Comparison of ENCODE assay signal across 28 cellular contexts in genomic region chr22:21069375-21069774, GRCh38. TPM values are rescaled to one million over a fixed set of nuclear protein-coding genes. Genes with fewer than 3 reads are reported as not detected.
"Had no signal": no experiment of that assay in that cellular context is flagged by ENCODE, and none has a peak within 500 bp of the region (broad histone marks: within the 10 kb centered on the region; RNA-seq: fewer than 3 reads in every experiment).

No MANE protein-coding gene starts in this region.

- H3K4me3 ChIP-seq: hepatocyte, left ventricle myocardium inferior, lung, ovary, right atrium auricular region, right lobe of liver, skin epidermis, spleen, tibial nerve, vagina had no signal

- H3K9me3 ChIP-seq: left ventricle myocardium inferior, ovary, right atrium auricular region, right lobe of liver, spleen, tibial nerve, vagina had no signal

- H3K4me3 Mint-ChIP-seq: mesothelial cell of epicardium; naive thymus-derived CD4-positive, alpha-beta T cell; natural killer cell treated with Interleukin-12 subunit alpha and Interleukin-12 subunit beta and Interleukin-15 and Interleukin-18, amount 100 ng/mL, for 72 hours; stimulated activated memory B cell treated with anti-CD40 and anti-IgM and Interleukin-4, amounts not matched to agents 10 μg/mL and 1 μg/mL and 100 μg/mL, for 72 hours; stimulated activated naive CD8-positive, alpha-beta T cell treated with anti-CD3 and anti-CD28 coated beads, Interleukin-15, amount 100 ng/mL, for 72 hours; type B pancreatic cell had no signal

- H3K9me3 Mint-ChIP-seq: naive thymus-derived CD4-positive, alpha-beta T cell; natural killer cell treated with Interleukin-12 subunit alpha and Interleukin-12 subunit beta and Interleukin-15 and Interleukin-18, amount 100 ng/mL, for 72 hours; stimulated activated memory B cell treated with anti-CD40 and anti-IgM and Interleukin-4, amounts not matched to agents 10 μg/mL and 1 μg/mL and 100 μg/mL, for 72 hours; stimulated activated naive CD8-positive, alpha-beta T cell treated with anti-CD3 and anti-CD28 coated beads, Interleukin-15, amount 100 ng/mL, for 72 hours; type B pancreatic cell had no signal

- H3K36me3 Mint-ChIP-seq: mesothelial cell of epicardium; naive thymus-derived CD4-positive, alpha-beta T cell; natural killer cell treated with Interleukin-12 subunit alpha and Interleukin-12 subunit beta and Interleukin-15 and Interleukin-18, amount 100 ng/mL, for 72 hours; stimulated activated memory B cell treated with anti-CD40 and anti-IgM and Interleukin-4, amounts not matched to agents 10 μg/mL and 1 μg/mL and 100 μg/mL, for 72 hours; type B pancreatic cell had no signal

- H3K27ac Mint-ChIP-seq: mesothelial cell of epicardium; naive thymus-derived CD4-positive, alpha-beta T cell; natural killer cell treated with Interleukin-12 subunit alpha and Interleukin-12 subunit beta and Interleukin-15 and Interleukin-18, amount 100 ng/mL, for 72 hours; stimulated activated memory B cell treated with anti-CD40 and anti-IgM and Interleukin-4, amounts not matched to agents 10 μg/mL and 1 μg/mL and 100 μg/mL, for 72 hours; type B pancreatic cell had no signal

- H3K27me3 Mint-ChIP-seq: stimulated activated memory B cell treated with anti-CD40 and anti-IgM and Interleukin-4, amounts not matched to agents 10 μg/mL and 1 μg/mL and 100 μg/mL, for 72 hours; stimulated activated naive CD8-positive, alpha-beta T cell treated with anti-CD3 and anti-CD28 coated beads, Interleukin-15, amount 100 ng/mL, for 72 hours had no signal

- H3K36me3 ChIP-seq: left ventricle myocardium inferior, ovary, right atrium auricular region, right lobe of liver, spleen, tibial nerve, vagina had no signal

- DNase-seq: left ventricle myocardium inferior; naive thymus-derived CD4-positive, alpha-beta T cell; ovary; posterior cingulate gyrus; right lobe of liver; spleen; stimulated activated CD4-positive, alpha-beta T cell treated with anti-CD3 and anti-CD28 coated beads, Interleukin-4, amount 100 ng/mL, for 24 hours; stimulated activated naive CD4-positive, alpha-beta T cell treated with Interleukin-2 at 50 U/mL for 16 hours; stimulated activated naive CD8-positive, alpha-beta T cell treated with anti-CD3 and anti-CD28 coated beads, Interleukin-15, amount 100 ng/mL, for 72 hours; substantia nigra had no signal

- H3K4me1 ChIP-seq: right atrium auricular region, right lobe of liver, spleen, tibial nerve, vagina had no signal

- H3K27me3 ChIP-seq: hepatocyte, ovary, right atrium auricular region, right lobe of liver, spleen, tibial nerve, vagina had no signal

- H3K27ac ChIP-seq: hepatocyte, left ventricle myocardium inferior, ovary, right atrium auricular region, right lobe of liver, skin epidermis, spleen, tibial nerve, vagina had no signal

RNA-seq across cellular contexts. Expression of gene LRRC74B, which starts 23.6 kb away (rescaled TPM):
- total RNA-seq: kidney epithelial cell; left ventricle myocardium inferior; lower leg skin; mesothelial cell of epicardium; mononuclear cell; naive thymus-derived CD4-positive, alpha-beta T cell; natural killer cell treated with Interleukin-12 subunit alpha and Interleukin-12 subunit beta and Interleukin-15 and Interleukin-18, amount 100 ng/mL, for 72 hours; omental fat pad; pulmonary artery endothelial cell; renal cortical epithelial cell; right atrium auricular region; right lobe of liver; spleen; temporal lobe; ureter; vagina had no signal

RNA-seq across cellular contexts. Expression of gene SLC7A4, which starts 37.0 kb away (rescaled TPM):
- total RNA-seq: mononuclear cell; natural killer cell treated with Interleukin-12 subunit alpha and Interleukin-12 subunit beta and Interleukin-15 and Interleukin-18, amount 100 ng/mL, for 72 hours; pulmonary artery endothelial cell had no signal

RNA-seq across cellular contexts. Expression of gene P2RX6, which starts 54.4 kb away (rescaled TPM):
- total RNA-seq: kidney epithelial cell; natural killer cell treated with Interleukin-12 subunit alpha and Interleukin-12 subunit beta and Interleukin-15 and Interleukin-18, amount 100 ng/mL, for 72 hours had no signal
